8 cellular contexts compared by ENCODE assay signal in the genomic region with DNA sequence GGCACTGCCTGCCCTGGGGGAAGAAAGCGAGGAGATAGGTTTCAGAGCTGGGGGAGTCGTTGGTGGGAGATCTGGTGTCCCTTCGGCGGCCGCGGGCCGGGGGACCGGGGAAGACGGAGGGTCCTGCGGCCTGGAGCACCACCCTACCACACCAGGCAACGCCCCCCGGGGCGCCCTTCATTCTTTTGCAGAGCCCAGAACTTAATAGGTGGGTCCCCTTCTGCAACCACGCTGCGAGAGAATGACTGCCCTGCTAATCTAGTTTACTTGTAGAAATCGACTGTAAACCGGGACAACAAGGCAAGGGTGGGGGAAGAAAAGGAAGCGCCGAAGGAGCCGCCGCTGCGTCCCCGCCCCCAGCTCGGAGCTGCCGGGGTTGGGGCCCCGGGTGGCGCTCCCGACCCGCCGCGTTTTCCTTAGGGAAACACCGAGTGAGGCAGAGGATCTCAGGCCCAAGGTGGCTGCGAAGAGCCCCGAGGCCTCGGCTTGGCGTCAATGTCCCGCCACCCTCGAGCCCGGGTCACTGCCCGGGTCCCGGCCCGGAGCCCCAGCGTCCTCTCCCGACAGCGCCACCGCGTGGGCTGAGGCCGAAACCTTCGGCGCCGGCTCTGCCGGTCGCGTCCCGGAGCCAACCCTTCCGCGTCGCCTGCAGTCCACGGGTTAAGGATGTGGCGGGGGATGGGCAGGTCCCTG. TPM values are rescaled to one million over a fixed set of nuclear protein-coding genes. Genes with fewer than 3 reads are reported as not detected.
A peak's percentile ranks its signal among the peaks of the same experiment; 100 is the strongest.
DNase-seq lines count a peak whose midpoint lies in the region; ATAC-seq and TF ChIP-seq lines count a peak whose summit lies in the region.

No MANE protein-coding gene starts in this region.

- peaks cover 78% of the 10 kb centered on the region for H3K27me3 Mint-ChIP-seq in dendritic cell treated with granulocyte-macrophage colony-stimulating factor and Interleukin-4, amounts not matched to agents 40 ng/mL and 50 ng/mL, for 4 days

- H3K9me3 Mint-ChIP-seq in dendritic cell treated with granulocyte-macrophage colony-stimulating factor and Interleukin-4, amounts not matched to agents 40 ng/mL and 50 ng/mL, for 4 days: peaks cover 7% of the 10 kb centered on the region

- peak; percentile 74 to 78 for TF ChIP-seq CTCF in left lung (IDR thresholded peaks at IDR 0.05)

- H3K36me3 ChIP-seq in left lung: no peaks in the 10 kb centered on the region

- intact Hi-C loops in dendritic cell treated with granulocyte-macrophage colony-stimulating factor and Interleukin-4, amounts not matched to agents 40 ng/mL and 50 ng/mL, for 4 days (cut with micrococcal nuclease): no loop called here
- intact Hi-C loops in left lung (cut with DNase I): no loop called here

- H3K27ac Mint-ChIP-seq in dendritic cell treated with granulocyte-macrophage colony-stimulating factor and Interleukin-4, amounts not matched to agents 40 ng/mL and 50 ng/mL, for 4 days: no peak overlapping the region

- DNase-seq in stimulated activated naive CD4-positive, alpha-beta T cell (lab: John Stamatoyannopoulos, UW): peak in 4 of 6 experiments; percentile 22 to 51 (median 42)
- no peak for DNase-seq in stimulated activated naive CD4-positive, alpha-beta T cell treated with Interleukin-2 at 50 U/mL for 16 hours (lab: John Stamatoyannopoulos, UW)
- peak; percentile 96 for DNase-seq in HuH-7 (ENCODE audit: low spot score)
- DNase-seq in SW 1271 (lab: John Stamatoyannopoulos, UW): peak; percentile 11 to 42
- DNase-seq in left lung: peak; percentile 73 to 92
- DNase-seq in stimulated activated CD4-positive, alpha-beta T cell treated with anti-CD3 and anti-CD28 coated beads, Interleukin-4, amount 100 ng/mL, for 24 hours: peak; percentile 27
- DNase-seq in cortex of kidney (lab: John Stamatoyannopoulos, UW): no peak

- H3K27ac ChIP-seq in left lung: no peak overlapping the region

- peaks cover 46% of the 10 kb centered on the region for H3K4me1 Mint-ChIP-seq in dendritic cell treated with granulocyte-macrophage colony-stimulating factor and Interleukin-4, amounts not matched to agents 40 ng/mL and 50 ng/mL, for 4 days (ENCODE audit: low read depth)

- no peaks in the 10 kb centered on the region for H3K9me3 ChIP-seq in left lung

- peak overlapping the region; percentile 23 to 42 for H3K4me3 ChIP-seq in left lung

- peak overlapping the region; percentile 74 for H3K4me3 Mint-ChIP-seq in dendritic cell treated with granulocyte-macrophage colony-stimulating factor and Interleukin-4, amounts not matched to agents 40 ng/mL and 50 ng/mL, for 4 days

- H3K27me3 ChIP-seq in left lung: peaks cover 84 to 94% of the 10 kb centered on the region in 2 donors

- peak; percentile 71 for ATAC-seq in left lung

- H3K36me3 Mint-ChIP-seq in dendritic cell treated with granulocyte-macrophage colony-stimulating factor and Interleukin-4, amounts not matched to agents 40 ng/mL and 50 ng/mL, for 4 days (ENCODE audit: low read depth): peaks cover 8% of the 10 kb centered on the region

- H3K4me1 ChIP-seq in left lung: peaks cover 18 to 38% of the 10 kb centered on the region in 2 donors

RNA-seq across cellular contexts. Expression of gene SATB2, which starts 5.4 kb away (rescaled TPM):
- total RNA-seq in left lung: 1 to 10 TPM; 4.0 to 4.5 TPM

Comparison
In these comparisons a context has a peak if more than half of its experiments do, and no peak if none do; other contexts are left out.
1. DNase-seq: peak in stimulated activated naive CD4-positive, alpha-beta T cell (4 of 6), HuH-7 (single experiment), SW 1271 (2 of 2), left lung (2 of 2) and stimulated activated CD4-positive, alpha-beta T cell treated with anti-CD3 and anti-CD28 coated beads, Interleukin-4, amount 100 ng/mL, for 24 hours (single experiment); none in stimulated activated naive CD4-positive, alpha-beta T cell treated with Interleukin-2 at 50 U/mL for 16 hours (single experiment) and cortex of kidney (single experiment).